Comparison of ENCODE assay signal across 8 cellular contexts in the genomic region with DNA sequence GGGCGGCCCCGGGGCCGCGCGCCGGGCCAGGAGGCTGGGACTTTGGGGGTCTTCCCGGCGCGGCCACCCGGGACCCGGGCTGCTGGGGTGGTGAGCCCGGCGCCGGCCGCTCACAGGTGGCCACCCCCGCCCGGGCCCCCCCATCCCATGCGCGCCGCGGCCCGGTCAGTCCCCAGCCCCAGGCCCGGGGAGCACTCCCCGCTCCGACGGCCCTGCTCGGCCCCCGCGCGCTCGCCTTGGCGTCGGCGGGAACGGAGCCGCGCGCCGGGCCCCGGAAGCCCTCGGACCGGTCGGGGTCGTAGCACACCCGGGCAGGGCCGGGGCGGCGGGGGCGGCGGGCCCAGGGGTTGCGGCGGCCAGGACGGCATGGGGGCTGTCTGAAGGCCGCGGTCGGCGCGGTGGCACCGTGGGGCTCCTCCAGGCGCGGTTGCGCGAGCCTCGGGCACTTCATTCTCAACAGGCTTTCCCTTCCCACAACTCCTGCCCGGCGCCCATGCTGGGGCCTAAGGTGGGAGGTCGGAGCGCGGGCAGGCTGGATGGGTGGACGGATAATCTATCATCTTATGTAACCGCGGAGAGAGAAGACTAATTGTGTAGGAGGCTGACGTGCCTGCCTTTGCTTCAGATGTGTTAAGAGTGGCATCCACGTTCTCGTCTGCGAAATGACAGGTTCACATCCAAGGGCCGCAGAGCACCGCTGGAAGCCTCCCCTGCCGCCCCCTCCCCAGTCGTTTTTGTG. TPM values are rescaled to one million over a fixed set of nuclear protein-coding genes. Genes with fewer than 3 reads are reported as not detected.
A peak's percentile ranks its signal among the peaks of the same experiment; 100 is the strongest.
DNase-seq lines count a peak whose midpoint lies in the region; ATAC-seq and TF ChIP-seq lines count a peak whose summit lies in the region.

No MANE protein-coding gene starts in this region.

- H3K27ac ChIP-seq in HCT116 (ENCODE audit: low read depth, low read length) = peak overlapping the region; percentile 81

- peaks cover 53% of the 10 kb centered on the region for H3K4me1 Mint-ChIP-seq in Caco-2 (ENCODE audit: low read depth, unreplicated experiment)
- H3K4me1 Mint-ChIP-seq in activated CD4-positive, alpha-beta memory T cell treated with anti-CD3 and anti-CD28 coated beads, Interleukin-2, amount 10 ng/mL, durations not matched to agents 7 days and 5 days = peaks cover 13% of the 10 kb centered on the region

- no peak for TF ChIP-seq CTCF in Caco-2 (IDR thresholded peaks at IDR 0.05; ENCODE audit: insufficient read depth in 1 of 2, low read depth in 1 of 2, low read length in 1 of 2, severe bottlenecking in 1 of 2, unreplicated experiment in 1 of 2)
- no peak for TF ChIP-seq CTCF in HCT116 (IDR thresholded peaks at IDR 0.05 in 2 of 3, conservative IDR thresholded peaks at IDR 0.05 in 1 of 3; ENCODE audit: borderline replicate concordance in 1 of 3, insufficient read depth in 1 of 3, low read depth in 2 of 3, low read length in 2 of 3)

- RAD21 ChIA-PET in HCT116 (lab: Charles Lee; ENCODE audit: low non-redundant PET in 1 of 2, low total read pairs in 2 of 2, uncharacterized antibody in 2 of 2, unreplicated experiment in 2 of 2) = no interaction called here

- no peak overlapping the region for H2AFZ ChIP-seq in HCT116 (ENCODE audit: low read depth, low read length, poor library complexity, severe bottlenecking)

- POLR2A ChIA-PET in Caco-2 (lab: Charles Lee) (interaction anchor here (1.0 kb wide), 1 partner anchor 8 kb away, joined by 11 read pairs; no protein-coding TSS in a partner anchor), HCT116 (lab: Charles Lee) (interaction anchor here (1.0 to 2.1 kb wide), 2 partner anchors 8 to 14 kb away, joined by 5 to 10 read pairs; no protein-coding TSS in a partner anchor)
- POLR2A ChIA-PET in activated CD4-positive, alpha-beta memory T cell treated with anti-CD3 and anti-CD28 coated beads, Interleukin-2, amount 10 ng/mL, durations not matched to agents 7 days and 5 days (lab: Charles Lee) = interaction anchor here (3.6 kb wide), 1 partner anchor 16 kb away, joined by 17 read pairs; no protein-coding TSS in a partner anchor

- peak overlapping the region; percentile 82 for H3K4me3 ChIP-seq in Caco-2 (ENCODE audit: low read depth, low read length)
- peak overlapping the region; percentile 77 to 93 for H3K4me3 ChIP-seq in HCT116 (replicated peaks in 1 of 2; ENCODE audit: low read depth in 1 of 2, low read length in 2 of 2)

- no peaks in the 10 kb centered on the region for H3K27me3 Mint-ChIP-seq in Caco-2 (ENCODE audit: insufficient read depth, unreplicated experiment)
- H3K27me3 Mint-ChIP-seq in activated CD4-positive, alpha-beta memory T cell treated with anti-CD3 and anti-CD28 coated beads, Interleukin-2, amount 10 ng/mL, durations not matched to agents 7 days and 5 days = peaks cover 42% of the 10 kb centered on the region

- H3K36me3 ChIP-seq in Caco-2 (ENCODE audit: control insufficient read depth, insufficient read depth, low read length) (no peaks in the 10 kb centered on the region), HCT116 (ENCODE audit: control insufficient read depth in 1 of 2, insufficient read depth in 2 of 2, low read length in 2 of 2) (peaks cover 8 to 27% of the 10 kb centered on the region in 2 experiments; a peak in 3 of 4 replicates)

- ATAC-seq in HCT116 (peak; percentile 3), GM21390 (IDR thresholded peaks at IDR 0.05; ENCODE audit: unreplicated experiment) (no peak), HG03460 (IDR thresholded peaks at IDR 0.05; ENCODE audit: unreplicated experiment) (no peak)

- DNase-seq in Caco-2 (peak in 1 of 2 experiments; percentile 47), HCT116 (ENCODE audit: low read depth, low spot score) (no peak), glomerular visceral epithelial cell (ENCODE audit: extremely low spot score) (peak; percentile 39), retina (peak; percentile 70), SHP77 (lab: John Stamatoyannopoulos, UW) (no peak)
- DNase-seq in activated CD4-positive, alpha-beta memory T cell treated with anti-CD3 and anti-CD28 coated beads, Interleukin-2, amount 10 ng/mL, durations not matched to agents 7 days and 5 days = no peak

- peaks cover 49% of the 10 kb centered on the region for H3K4me1 ChIP-seq in Caco-2
- H3K4me1 ChIP-seq in HCT116 (ENCODE audit: control insufficient read depth in 1 of 2, insufficient read depth in 2 of 2, low read length in 2 of 2) = peaks cover 54 to 59% of the 10 kb centered on the region in 2 experiments

- H3K9me3 Mint-ChIP-seq in Caco-2 (ENCODE audit: unreplicated experiment) = no peaks in the 10 kb centered on the region
- H3K9me3 Mint-ChIP-seq in activated CD4-positive, alpha-beta memory T cell treated with anti-CD3 and anti-CD28 coated beads, Interleukin-2, amount 10 ng/mL, durations not matched to agents 7 days and 5 days = no peaks in the 10 kb centered on the region

- no peaks in the 10 kb centered on the region for H3K9me2 ChIP-seq in HCT116 (ENCODE audit: insufficient read depth)

- CTCF ChIA-PET in Caco-2 (lab: Charles Lee) (interaction anchor here (0.6 kb wide), 1 partner anchor 10 kb away, joined by 3 read pairs; no protein-coding TSS in a partner anchor), HCT116 (lab: Charles Lee) (interaction anchor here (2.4 kb wide), 1 partner anchor 12 kb away, joined by 10 read pairs; no protein-coding TSS in a partner anchor)
- CTCF ChIA-PET in activated CD4-positive, alpha-beta memory T cell treated with anti-CD3 and anti-CD28 coated beads, Interleukin-2, amount 10 ng/mL, durations not matched to agents 7 days and 5 days (lab: Charles Lee) = interaction anchor here (0.6 kb wide), 1 partner anchor 264 kb away, joined by 4 read pairs; no protein-coding TSS in a partner anchor

- H3K4me2 ChIP-seq in HCT116 (ENCODE audit: low read length) = peak overlapping the region; percentile 72

- H3K36me3 Mint-ChIP-seq in Caco-2 (ENCODE audit: insufficient read depth, unreplicated experiment) = peaks cover 49% of the 10 kb centered on the region
- no peaks in the 10 kb centered on the region for H3K36me3 Mint-ChIP-seq in activated CD4-positive, alpha-beta memory T cell treated with anti-CD3 and anti-CD28 coated beads, Interleukin-2, amount 10 ng/mL, durations not matched to agents 7 days and 5 days (ENCODE audit: low read depth)

- H4K20me1 ChIP-seq in HCT116 (ENCODE audit: insufficient read depth) = peaks cover 7% of the 10 kb centered on the region; the same call in 1 of the 2 replicates

- no peak for TF ChIP-seq RAD21 in HCT116 (IDR thresholded peaks at IDR 0.05; ENCODE audit: low read depth)

- peak overlapping the region; percentile 57 for H3K27ac Mint-ChIP-seq in Caco-2 (ENCODE audit: unreplicated experiment)
- H3K27ac Mint-ChIP-seq in activated CD4-positive, alpha-beta memory T cell treated with anti-CD3 and anti-CD28 coated beads, Interleukin-2, amount 10 ng/mL, durations not matched to agents 7 days and 5 days = no peak overlapping the region

- BruUV-seq in Caco-2 (replicated peaks; lab: Mats Ljungman, UMichigan) = no TSS peak
- no TSS peak for BruUV-seq in HCT116 (replicated peaks; lab: Mats Ljungman, UMichigan)

- no peaks in the 10 kb centered on the region for H3K27me3 ChIP-seq in Caco-2 (replicated peaks; ENCODE audit: control insufficient read depth, insufficient read depth, low read length)
- H3K27me3 ChIP-seq in HCT116 (ENCODE audit: insufficient read depth, low read length) = no peaks in the 10 kb centered on the region

- no peak for TF ChIP-seq POLR2A in HCT116 (IDR thresholded peaks at IDR 0.05; ENCODE audit: borderline replicate concordance, extremely low read depth, insufficient read depth, insufficient read length)

- H3K79me2 ChIP-seq in HCT116 (ENCODE audit: insufficient read depth, low read length) = peaks cover 53% of the 10 kb centered on the region

- H3K9me3 ChIP-seq in Caco-2 (no peaks in the 10 kb centered on the region), HCT116 (ENCODE audit: control insufficient read depth in 1 of 2, insufficient read depth in 1 of 2, low read depth in 1 of 2, low read length in 2 of 2) (no peaks in the 10 kb centered on the region)

- peak overlapping the region; percentile 85 for H3K9ac ChIP-seq in HCT116 (ENCODE audit: low read length)

- intact Hi-C loops in Caco-2 (cut with micrococcal nuclease; ENCODE audit: unreplicated experiment) (loop anchor here (5.0 kb wide), 1 partner anchor 187 kb away; the partner anchor contains the start of gene CEP131), HCT116 (cut with micrococcal nuclease) (loop anchor here (2.0 kb wide), 1 partner anchor 65 kb away; no protein-coding TSS in a partner anchor)

- peak overlapping the region; percentile 79 for H3K4me3 Mint-ChIP-seq in Caco-2 (ENCODE audit: unreplicated experiment)
- peak overlapping the region; percentile 64 for H3K4me3 Mint-ChIP-seq in activated CD4-positive, alpha-beta memory T cell treated with anti-CD3 and anti-CD28 coated beads, Interleukin-2, amount 10 ng/mL, durations not matched to agents 7 days and 5 days

TF ChIP-seq in HCT116, 20 proteins besides CTCF, POLR2A, EP300 and RAD21:
- TF ChIP-seq TCF7L2 (IDR thresholded peaks at IDR 0.05; ENCODE audit: borderline replicate concordance, extremely low read depth, insufficient read depth, insufficient read length) = no peak
- peak; percentile 84; the same call in 1 of the 2 replicates for TF ChIP-seq ZFX (IDR thresholded peaks at IDR 0.05)

RNA-seq across cellular contexts. Expression of gene BAIAP2, which starts 0.6 kb away (rescaled TPM):
- total RNA-seq in Caco-2 (2022) (52.6 and 57.7 TPM in 2 replicates), HCT116 (2021; ENCODE audit: unreplicated experiment) (105 TPM)
- polyA plus RNA-seq in HCT116 (2012) = 93.4 and 95.1 TPM in 2 replicates
- 1 to 10 TPM; 1.5 to 2.4 TPM for total RNA-seq in activated CD4-positive, alpha-beta memory T cell treated with anti-CD3 and anti-CD28 coated beads, Interleukin-2, amount 10 ng/mL, durations not matched to agents 7 days and 5 days

RNA-seq across cellular contexts. Expression of gene CHMP6, which starts 43.9 kb away (rescaled TPM):
- 20.1 and 23.2 TPM in 2 replicates for total RNA-seq in Caco-2 (2022)
- 22.0 TPM for total RNA-seq in HCT116 (2021; ENCODE audit: unreplicated experiment)
- 14.7 and 15.2 TPM in 2 replicates for polyA plus RNA-seq in HCT116 (2012)
- 10 to 100 TPM; 30.3 to 31.6 TPM for total RNA-seq in activated CD4-positive, alpha-beta memory T cell treated with anti-CD3 and anti-CD28 coated beads, Interleukin-2, amount 10 ng/mL, durations not matched to agents 7 days and 5 days

Comparison
In these comparisons a context has a peak if more than half of its experiments do, and no peak if none do; other contexts are left out.
1. DNase-seq: peak in glomerular visceral epithelial cell (single experiment) and retina (single experiment); none in HCT116 (single experiment), activated CD4-positive, alpha-beta memory T cell treated with anti-CD3 and anti-CD28 coated beads, Interleukin-2, amount 10 ng/mL, durations not matched to agents 7 days and 5 days (single experiment) and SHP77 (0 of 2).
2. RNA of gene BAIAP2, which starts 0.6 kb away (total RNA-seq): 105 TPM in HCT116 (single experiment) and 52.6 to 57.7 TPM in Caco-2; 1.5 to 2.4 TPM in activated CD4-positive, alpha-beta memory T cell treated with anti-CD3 and anti-CD28 coated beads, Interleukin-2, amount 10 ng/mL, durations not matched to agents 7 days and 5 days; every median in the first group is over 10 times any median in the second.